Comparison of ENCODE assay signal across 1 cellular context in the genomic region with DNA sequence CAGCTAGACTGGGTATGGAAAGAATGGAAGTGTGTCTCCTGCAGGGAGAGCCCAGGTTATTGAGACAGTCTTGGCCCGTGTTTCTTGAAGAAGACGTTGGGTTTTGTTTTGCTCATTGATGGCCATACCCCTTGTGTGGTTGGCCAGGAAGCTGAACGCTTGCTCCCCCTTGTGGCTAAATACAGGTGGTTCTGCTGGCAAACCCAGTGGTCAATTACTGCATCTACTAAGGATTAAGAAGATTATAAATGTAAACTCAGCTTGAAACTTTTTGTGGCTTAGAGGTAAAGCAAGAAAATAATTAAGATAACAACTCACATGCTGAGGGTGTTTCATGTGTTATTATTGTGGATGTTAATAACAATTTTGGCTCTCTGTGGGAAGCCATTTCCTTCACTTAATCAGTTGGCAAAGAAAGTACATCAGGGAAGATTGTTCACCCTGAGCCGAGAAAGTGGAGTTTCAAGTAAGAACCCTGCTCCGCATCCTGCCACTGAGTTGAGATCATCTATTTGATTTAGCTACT.
A peak's percentile ranks its signal among the peaks of the same experiment; 100 is the strongest.
TF ChIP-seq lines count a peak whose summit lies in the region.

No MANE protein-coding gene starts in this region.

TF ChIP-seq in HEK293, 187 proteins besides CTCF, POLR2A, EP300 and RAD21 (continued from another document and continues in another):
- TF ChIP-seq, protein P1, sequence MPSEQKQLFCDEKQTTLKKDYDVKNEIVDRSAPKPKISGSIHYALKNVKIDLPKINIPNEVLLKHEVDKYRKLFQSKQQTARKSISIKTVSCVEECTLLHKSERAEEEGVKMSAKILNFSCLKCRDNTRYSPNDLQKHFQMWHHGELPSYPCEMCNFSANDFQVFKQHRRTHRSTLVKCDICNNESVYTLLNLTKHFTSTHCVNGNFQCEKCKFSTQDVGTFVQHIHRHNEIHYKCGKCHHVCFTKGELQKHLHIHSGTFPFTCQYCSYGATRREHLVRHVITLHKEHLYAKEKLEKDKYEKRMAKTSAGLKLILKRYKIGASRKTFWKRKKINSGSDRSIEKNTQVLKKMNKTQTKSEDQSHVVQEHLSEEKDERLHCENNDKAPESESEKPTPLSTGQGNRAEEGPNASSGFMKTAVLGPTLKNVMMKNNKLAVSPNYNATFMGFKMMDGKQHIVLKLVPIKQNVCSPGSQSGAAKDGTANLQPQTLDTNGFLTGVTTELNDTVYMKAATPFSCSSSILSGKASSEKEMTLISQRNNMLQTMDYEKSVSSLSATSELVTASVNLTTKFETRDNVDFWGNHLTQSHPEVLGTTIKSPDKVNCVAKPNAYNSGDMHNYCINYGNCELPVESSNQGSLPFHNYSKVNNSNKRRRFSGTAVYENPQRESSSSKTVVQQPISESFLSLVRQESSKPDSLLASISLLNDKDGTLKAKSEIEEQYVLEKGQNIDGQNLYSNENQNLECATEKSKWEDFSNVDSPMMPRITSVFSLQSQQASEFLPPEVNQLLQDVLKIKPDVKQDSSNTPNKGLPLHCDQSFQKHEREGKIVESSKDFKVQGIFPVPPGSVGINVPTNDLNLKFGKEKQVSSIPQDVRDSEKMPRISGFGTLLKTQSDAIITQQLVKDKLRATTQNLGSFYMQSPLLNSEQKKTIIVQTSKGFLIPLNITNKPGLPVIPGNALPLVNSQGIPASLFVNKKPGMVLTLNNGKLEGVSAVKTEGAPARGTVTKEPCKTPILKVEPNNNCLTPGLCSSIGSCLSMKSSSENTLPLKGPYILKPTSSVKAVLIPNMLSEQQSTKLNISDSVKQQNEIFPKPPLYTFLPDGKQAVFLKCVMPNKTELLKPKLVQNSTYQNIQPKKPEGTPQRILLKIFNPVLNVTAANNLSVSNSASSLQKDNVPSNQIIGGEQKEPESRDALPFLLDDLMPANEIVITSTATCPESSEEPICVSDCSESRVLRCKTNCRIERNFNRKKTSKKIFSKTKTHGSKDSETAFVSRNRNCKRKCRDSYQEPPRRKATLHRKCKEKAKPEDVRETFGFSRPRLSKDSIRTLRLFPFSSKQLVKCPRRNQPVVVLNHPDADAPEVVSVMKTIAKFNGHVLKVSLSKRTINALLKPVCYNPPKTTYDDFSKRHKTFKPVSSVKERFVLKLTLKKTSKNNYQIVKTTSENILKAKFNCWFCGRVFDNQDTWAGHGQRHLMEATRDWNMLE (tag by site-specific recombination; conservative IDR thresholded peaks at IDR 0.05; ENCODE audit: low read depth): no peak
- TF ChIP-seq ZNF23 (tag by site-specific recombination; IDR thresholded peaks at IDR 0.05; ENCODE audit: borderline replicate concordance) (no peak), ZNF555 (tag by site-specific recombination; conservative IDR thresholded peaks at IDR 0.05) (no peak), ZNF292 (tag by site-specific recombination; IDR thresholded peaks at IDR 0.05; ENCODE audit: borderline replicate concordance, low read depth) (no peak), TRIM28 (IDR thresholded peaks at IDR 0.05; ENCODE audit: borderline replicate concordance, low read length) (no peak), ZNF121 (tag by site-specific recombination; IDR thresholded peaks at IDR 0.05) (no peak), ZNF623 (tag by site-specific recombination; IDR thresholded peaks at IDR 0.05) (no peak), OSR2 (tag by site-specific recombination; IDR thresholded peaks at IDR 0.05) (peak; percentile 68), ZNF274 (IDR thresholded peaks at IDR 0.05; ENCODE audit: low read length) (no peak), ZNF274 (tag by site-specific recombination; IDR thresholded peaks at IDR 0.05; ENCODE audit: borderline replicate concordance) (no peak), ZNF529 (tag by site-specific recombination; IDR thresholded peaks at IDR 0.05; ENCODE audit: insufficient replicate concordance) (no peak), ZNF48 (tag by site-specific recombination; IDR thresholded peaks at IDR 0.05) (no peak), ZNF629 (tag by site-specific recombination; IDR thresholded peaks at IDR 0.05) (peak; percentile 49; the same call in 1 of the 2 replicates), ZSCAN23 (tag by site-specific recombination; IDR thresholded peaks at IDR 0.05) (no peak), ZFP41 (tag by site-specific recombination; IDR thresholded peaks at IDR 0.05; ENCODE audit: borderline replicate concordance) (no peak), KLF8 (tag by site-specific recombination; IDR thresholded peaks at IDR 0.05) (no peak), SCRT1 (tag by site-specific recombination; IDR thresholded peaks at IDR 0.05; ENCODE audit: borderline replicate concordance) (no peak), ZNF501 (tag by site-specific recombination; IDR thresholded peaks at IDR 0.05) (0 out of 2 replicates have a peak, but pooled peaks have one; percentile 63), ZNF16 (tag by site-specific recombination; IDR thresholded peaks at IDR 0.05; ENCODE audit: low read depth) (no peak), ZNF221 (tag by site-specific recombination; IDR thresholded peaks at IDR 0.05; ENCODE audit: borderline replicate concordance) (no peak), EGR2 (tag by site-specific recombination; IDR thresholded peaks at IDR 0.05; ENCODE audit: low read depth) (no peak), ZNF112 (tag by site-specific recombination; IDR thresholded peaks at IDR 0.05) (no peak), ZNF248 (tag by site-specific recombination; IDR thresholded peaks at IDR 0.05) (no peak), ZNF600 (tag by site-specific recombination; IDR thresholded peaks at IDR 0.05) (no peak), ZBTB21 (tag by site-specific recombination; IDR thresholded peaks at IDR 0.05) (no peak), ZNF146 (tag by site-specific recombination; IDR thresholded peaks at IDR 0.05) (no peak), ZNF433 (tag by site-specific recombination; IDR thresholded peaks at IDR 0.05; ENCODE audit: low read depth) (no peak), ZNF132 (tag by site-specific recombination; IDR thresholded peaks at IDR 0.05; ENCODE audit: borderline replicate concordance) (no peak), YY2 (tag by site-specific recombination; IDR thresholded peaks at IDR 0.05) (0 out of 2 replicates have a peak, but pooled peaks have one; percentile 9), HOXA7 (CRISPR knock-in tag; IDR thresholded peaks at IDR 0.05; ENCODE audit: borderline replicate concordance) (no peak), ZNF404 (tag by site-specific recombination; IDR thresholded peaks at IDR 0.05) (no peak), ZNF24 (tag by site-specific recombination; IDR thresholded peaks at IDR 0.05) (0 out of 2 replicates have a peak, but pooled peaks have one; percentile 60), ZNF155 (tag by site-specific recombination; IDR thresholded peaks at IDR 0.05) (no peak), GLIS1 (tag by site-specific recombination; IDR thresholded peaks at IDR 0.05) (no peak), KLF10 (tag by site-specific recombination; IDR thresholded peaks at IDR 0.05) (0 out of 2 replicates have a peak, but pooled peaks have one; percentile 44), ZNF341 (tag by site-specific recombination; IDR thresholded peaks at IDR 0.05; ENCODE audit: low read depth) (no peak), MZF1 (tag by site-specific recombination; IDR thresholded peaks at IDR 0.05; ENCODE audit: borderline replicate concordance) (no peak), ZNF394 (tag by site-specific recombination; IDR thresholded peaks at IDR 0.05; ENCODE audit: borderline replicate concordance) (no peak)
- TF ChIP-seq, protein P2, sequence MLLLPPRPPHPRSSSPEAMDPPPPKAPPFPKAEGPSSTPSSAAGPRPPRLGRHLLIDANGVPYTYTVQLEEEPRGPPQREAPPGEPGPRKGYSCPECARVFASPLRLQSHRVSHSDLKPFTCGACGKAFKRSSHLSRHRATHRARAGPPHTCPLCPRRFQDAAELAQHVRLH (tag by site-specific recombination; IDR thresholded peaks at IDR 0.05): no peak; the same call in 1 of the 2 replicates
- TF ChIP-seq, protein P3, sequence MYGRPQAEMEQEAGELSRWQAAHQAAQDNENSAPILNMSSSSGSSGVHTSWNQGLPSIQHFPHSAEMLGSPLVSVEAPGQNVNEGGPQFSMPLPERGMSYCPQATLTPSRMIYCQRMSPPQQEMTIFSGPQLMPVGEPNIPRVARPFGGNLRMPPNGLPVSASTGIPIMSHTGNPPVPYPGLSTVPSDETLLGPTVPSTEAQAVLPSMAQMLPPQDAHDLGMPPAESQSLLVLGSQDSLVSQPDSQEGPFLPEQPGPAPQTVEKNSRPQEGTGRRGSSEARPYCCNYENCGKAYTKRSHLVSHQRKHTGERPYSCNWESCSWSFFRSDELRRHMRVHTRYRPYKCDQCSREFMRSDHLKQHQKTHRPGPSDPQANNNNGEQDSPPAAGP (tag by site-specific recombination; IDR thresholded peaks at IDR 0.05): no peak
- TF ChIP-seq, protein P4, sequence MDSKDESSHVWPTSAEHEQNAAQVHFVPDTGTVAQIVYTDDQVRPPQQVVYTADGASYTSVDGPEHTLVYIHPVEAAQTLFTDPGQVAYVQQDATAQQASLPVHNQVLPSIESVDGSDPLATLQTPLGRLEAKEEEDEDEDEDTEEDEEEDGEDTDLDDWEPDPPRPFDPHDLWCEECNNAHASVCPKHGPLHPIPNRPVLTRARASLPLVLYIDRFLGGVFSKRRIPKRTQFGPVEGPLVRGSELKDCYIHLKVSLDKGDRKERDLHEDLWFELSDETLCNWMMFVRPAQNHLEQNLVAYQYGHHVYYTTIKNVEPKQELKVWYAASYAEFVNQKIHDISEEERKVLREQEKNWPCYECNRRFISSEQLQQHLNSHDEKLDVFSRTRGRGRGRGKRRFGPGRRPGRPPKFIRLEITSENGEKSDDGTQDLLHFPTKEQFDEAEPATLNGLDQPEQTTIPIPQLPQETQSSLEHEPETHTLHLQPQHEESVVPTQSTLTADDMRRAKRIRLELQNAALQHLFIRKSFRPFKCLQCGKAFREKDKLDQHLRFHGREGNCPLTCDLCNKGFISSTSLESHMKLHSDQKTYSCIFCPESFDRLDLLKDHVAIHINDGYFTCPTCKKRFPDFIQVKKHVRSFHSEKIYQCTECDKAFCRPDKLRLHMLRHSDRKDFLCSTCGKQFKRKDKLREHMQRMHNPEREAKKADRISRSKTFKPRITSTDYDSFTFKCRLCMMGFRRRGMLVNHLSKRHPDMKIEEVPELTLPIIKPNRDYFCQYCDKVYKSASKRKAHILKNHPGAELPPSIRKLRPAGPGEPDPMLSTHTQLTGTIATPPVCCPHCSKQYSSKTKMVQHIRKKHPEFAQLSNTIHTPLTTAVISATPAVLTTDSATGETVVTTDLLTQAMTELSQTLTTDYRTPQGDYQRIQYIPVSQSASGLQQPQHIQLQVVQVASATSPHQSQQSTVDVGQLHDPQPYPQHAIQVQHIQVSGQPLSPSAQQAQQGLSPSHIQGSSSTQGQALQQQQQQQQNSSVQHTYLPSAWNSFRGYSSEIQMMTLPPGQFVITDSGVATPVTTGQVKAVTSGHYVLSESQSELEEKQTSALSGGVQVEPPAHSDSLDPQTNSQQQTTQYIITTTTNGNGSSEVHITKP (tag by site-specific recombination; IDR thresholded peaks at IDR 0.05): no peak
- TF ChIP-seq, protein P5, sequence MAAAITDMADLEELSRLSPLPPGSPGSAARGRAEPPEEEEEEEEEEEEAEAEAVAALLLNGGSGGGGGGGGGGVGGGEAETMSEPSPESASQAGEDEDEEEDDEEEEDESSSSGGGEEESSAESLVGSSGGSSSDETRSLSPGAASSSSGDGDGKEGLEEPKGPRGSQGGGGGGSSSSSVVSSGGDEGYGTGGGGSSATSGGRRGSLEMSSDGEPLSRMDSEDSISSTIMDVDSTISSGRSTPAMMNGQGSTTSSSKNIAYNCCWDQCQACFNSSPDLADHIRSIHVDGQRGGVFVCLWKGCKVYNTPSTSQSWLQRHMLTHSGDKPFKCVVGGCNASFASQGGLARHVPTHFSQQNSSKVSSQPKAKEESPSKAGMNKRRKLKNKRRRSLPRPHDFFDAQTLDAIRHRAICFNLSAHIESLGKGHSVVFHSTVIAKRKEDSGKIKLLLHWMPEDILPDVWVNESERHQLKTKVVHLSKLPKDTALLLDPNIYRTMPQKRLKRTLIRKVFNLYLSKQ (tag by site-specific recombination; IDR thresholded peaks at IDR 0.05; ENCODE audit: borderline replicate concordance): no peak
- TF ChIP-seq, protein P6, sequence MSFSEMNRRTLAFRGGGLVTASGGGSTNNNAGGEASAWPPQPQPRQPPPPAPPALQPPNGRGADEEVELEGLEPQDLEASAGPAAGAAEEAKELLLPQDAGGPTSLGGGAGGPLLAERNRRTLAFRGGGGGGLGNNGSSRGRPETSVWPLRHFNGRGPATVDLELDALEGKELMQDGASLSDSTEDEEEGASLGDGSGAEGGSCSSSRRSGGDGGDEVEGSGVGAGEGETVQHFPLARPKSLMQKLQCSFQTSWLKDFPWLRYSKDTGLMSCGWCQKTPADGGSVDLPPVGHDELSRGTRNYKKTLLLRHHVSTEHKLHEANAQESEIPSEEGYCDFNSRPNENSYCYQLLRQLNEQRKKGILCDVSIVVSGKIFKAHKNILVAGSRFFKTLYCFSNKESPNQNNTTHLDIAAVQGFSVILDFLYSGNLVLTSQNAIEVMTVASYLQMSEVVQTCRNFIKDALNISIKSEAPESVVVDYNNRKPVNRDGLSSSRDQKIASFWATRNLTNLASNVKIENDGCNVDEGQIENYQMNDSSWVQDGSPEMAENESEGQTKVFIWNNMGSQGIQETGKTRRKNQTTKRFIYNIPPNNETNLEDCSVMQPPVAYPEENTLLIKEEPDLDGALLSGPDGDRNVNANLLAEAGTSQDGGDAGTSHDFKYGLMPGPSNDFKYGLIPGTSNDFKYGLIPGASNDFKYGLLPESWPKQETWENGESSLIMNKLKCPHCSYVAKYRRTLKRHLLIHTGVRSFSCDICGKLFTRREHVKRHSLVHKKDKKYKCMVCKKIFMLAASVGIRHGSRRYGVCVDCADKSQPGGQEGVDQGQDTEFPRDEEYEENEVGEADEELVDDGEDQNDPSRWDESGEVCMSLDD (tag by site-specific recombination; IDR thresholded peaks at IDR 0.05): no peak
- TF ChIP-seq, protein P7, sequence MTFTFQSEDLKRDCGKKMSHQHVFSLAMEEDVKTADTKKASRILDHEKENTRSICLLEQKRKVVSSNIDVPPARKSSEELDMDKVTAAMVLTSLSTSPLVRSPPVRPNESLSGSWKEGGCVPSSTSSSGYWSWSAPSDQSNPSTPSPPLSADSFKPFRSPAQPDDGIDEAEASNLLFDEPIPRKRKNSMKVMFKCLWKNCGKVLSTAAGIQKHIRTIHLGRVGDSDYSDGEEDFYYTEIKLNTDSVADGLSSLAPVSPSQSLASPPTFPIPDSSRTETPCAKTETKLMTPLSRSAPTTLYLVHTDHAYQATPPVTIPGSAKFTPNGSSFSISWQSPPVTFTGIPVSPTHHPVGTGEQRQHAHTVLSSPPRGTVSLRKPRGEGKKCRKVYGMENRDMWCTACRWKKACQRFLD (tag by site-specific recombination; IDR thresholded peaks at IDR 0.05): no peak
- TF ChIP-seq, protein P8, sequence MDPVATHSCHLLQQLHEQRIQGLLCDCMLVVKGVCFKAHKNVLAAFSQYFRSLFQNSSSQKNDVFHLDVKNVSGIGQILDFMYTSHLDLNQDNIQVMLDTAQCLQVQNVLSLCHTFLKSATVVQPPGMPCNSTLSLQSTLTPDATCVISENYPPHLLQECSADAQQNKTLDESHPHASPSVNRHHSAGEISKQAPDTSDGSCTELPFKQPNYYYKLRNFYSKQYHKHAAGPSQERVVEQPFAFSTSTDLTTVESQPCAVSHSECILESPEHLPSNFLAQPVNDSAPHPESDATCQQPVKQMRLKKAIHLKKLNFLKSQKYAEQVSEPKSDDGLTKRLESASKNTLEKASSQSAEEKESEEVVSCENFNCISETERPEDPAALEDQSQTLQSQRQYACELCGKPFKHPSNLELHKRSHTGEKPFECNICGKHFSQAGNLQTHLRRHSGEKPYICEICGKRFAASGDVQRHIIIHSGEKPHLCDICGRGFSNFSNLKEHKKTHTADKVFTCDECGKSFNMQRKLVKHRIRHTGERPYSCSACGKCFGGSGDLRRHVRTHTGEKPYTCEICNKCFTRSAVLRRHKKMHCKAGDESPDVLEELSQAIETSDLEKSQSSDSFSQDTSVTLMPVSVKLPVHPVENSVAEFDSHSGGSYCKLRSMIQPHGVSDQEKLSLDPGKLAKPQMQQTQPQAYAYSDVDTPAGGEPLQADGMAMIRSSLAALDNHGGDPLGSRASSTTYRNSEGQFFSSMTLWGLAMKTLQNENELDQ (tag by site-specific recombination; IDR thresholded peaks at IDR 0.05; ENCODE audit: low read depth): no peak
